ENCODE assay signal across 14 cellular contexts in genomic region chr1:17654519-17654918, GRCh38.
"Had no signal": no experiment of that assay in that cellular context is flagged by ENCODE, and none has a peak within 500 bp of the region (broad histone marks: within the 10 kb centered on the region; RNA-seq: fewer than 3 reads in every experiment).

No MANE protein-coding gene starts in this region.

- H3K27me3 ChIP-seq: breast epithelium, gastrocnemius medialis, spleen, suprapubic skin, upper lobe of right lung had no signal

- DNase-seq: activated CD4-positive, alpha-beta T cell treated with anti-CD3 and anti-CD28 coated beads for 1 hour; activated effector memory CD4-positive, alpha-beta T cell treated with anti-CD3 and anti-CD28 coated beads, Interleukin-2, amount 50 U/mL, for 16 hours; cerebellar nuclear complex; gastrocnemius medialis; spleen; upper lobe of right lung had no signal

- H3K4me3 ChIP-seq: breast epithelium, gastrocnemius medialis, spleen, suprapubic skin, upper lobe of right lung had no signal

- H3K36me3 Mint-ChIP-seq: activated naive CD4-positive, alpha-beta T cell treated with anti-CD3 and anti-CD28 coated beads, Interleukin-2, amount 50 U/mL, for 72 hours had no signal

- H3K27ac ChIP-seq: breast epithelium, epithelial cell of prostate, spleen, suprapubic skin, upper lobe of right lung, VCaP had no signal

- H3K4me1 ChIP-seq: breast epithelium, suprapubic skin, upper lobe of right lung had no signal

- H3K4me3 Mint-ChIP-seq: activated T-cell treated with anti-CD3 and anti-CD28 coated beads, Interleukin-2, amount 50 U/mL, for 24 hours; stimulated activated naive CD8-positive, alpha-beta T cell treated with anti-CD3 and anti-CD28 coated beads, Interleukin-15, Interleukin-2, amounts not matched to agents 100 ng/mL and 50 ng/mL, for 24 hours had no signal

- ATAC-seq: activated naive CD4-positive, alpha-beta T cell treated with anti-CD3 and anti-CD28 coated beads, Interleukin-2, amount 50 U/mL, for 72 hours; gastrocnemius medialis had no signal

- H3K36me3 ChIP-seq: breast epithelium had no signal

- H3K27me3 Mint-ChIP-seq: activated T-cell treated with anti-CD3 and anti-CD28 coated beads, Interleukin-2, amount 50 U/mL, for 24 hours; stimulated activated naive CD8-positive, alpha-beta T cell treated with anti-CD3 and anti-CD28 coated beads, Interleukin-15, Interleukin-2, amounts not matched to agents 100 ng/mL and 50 ng/mL, for 24 hours had no signal

- H3K9me3 Mint-ChIP-seq: activated naive CD4-positive, alpha-beta T cell treated with anti-CD3 and anti-CD28 coated beads, Interleukin-2, amount 50 U/mL, for 72 hours; activated T-cell treated with anti-CD3 and anti-CD28 coated beads, Interleukin-2, amount 50 U/mL, for 24 hours; neural crest cell; stimulated activated naive CD8-positive, alpha-beta T cell treated with anti-CD3 and anti-CD28 coated beads, Interleukin-15, Interleukin-2, amounts not matched to agents 100 ng/mL and 50 ng/mL, for 24 hours had no signal

- H3K9me3 ChIP-seq: breast epithelium, gastrocnemius medialis, spleen, suprapubic skin, upper lobe of right lung had no signal
